1 cellular context compared by ENCODE assay signal in genomic region chr11:60950933-60951610, GRCh38.
TF ChIP-seq lines count a peak whose summit lies in the region.

No MANE protein-coding gene starts in this region.

TF ChIP-seq in WTC11, 78 proteins besides CTCF, POLR2A, EP300 and RAD21 (continued from another document):
- peak; percentile 98 for TF ChIP-seq FOXP4 (CRISPR knock-in tag; IDR thresholded peaks at IDR 0.05)
- TF ChIP-seq CREM (CRISPR knock-in tag; IDR thresholded peaks at IDR 0.05) = peak; percentile 71; the same call in 1 of the 2 replicates
- TF ChIP-seq TEAD1 (CRISPR knock-in tag; IDR thresholded peaks at IDR 0.05) = peak; percentile 91
- no peak for TF ChIP-seq AR (CRISPR knock-in tag; IDR thresholded peaks at IDR 0.05)
- 0 out of 2 replicates have a peak, but pooled peaks have one; percentile 32 for TF ChIP-seq TCF7 (CRISPR knock-in tag; IDR thresholded peaks at IDR 0.05; ENCODE audit: low read depth)
- peak; percentile 68; the same call in 1 of the 2 replicates for TF ChIP-seq MYBL2 (CRISPR knock-in tag; IDR thresholded peaks at IDR 0.05)
- peak; percentile 64; the same call in 1 of the 2 replicates for TF ChIP-seq ZNF281 (CRISPR knock-in tag; IDR thresholded peaks at IDR 0.05)
- no peak for TF ChIP-seq IRF2 (CRISPR knock-in tag; IDR thresholded peaks at IDR 0.05; ENCODE audit: borderline replicate concordance, low read depth)
- TF ChIP-seq ZNF671 (CRISPR knock-in tag; IDR thresholded peaks at IDR 0.05) = no peak
- TF ChIP-seq SMAD3 (CRISPR knock-in tag; IDR thresholded peaks at IDR 0.05; ENCODE audit: borderline replicate concordance) = peak; percentile 89
- TF ChIP-seq HMGXB4 (CRISPR knock-in tag; IDR thresholded peaks at IDR 0.05) = no peak
- peak; percentile 77; the same call in 1 of the 2 replicates for TF ChIP-seq RELA (CRISPR knock-in tag; IDR thresholded peaks at IDR 0.05; ENCODE audit: borderline replicate concordance)
- 0 out of 2 replicates have a peak, but pooled peaks have one; percentile 87 for TF ChIP-seq ESRRA (CRISPR knock-in tag; IDR thresholded peaks at IDR 0.05; ENCODE audit: borderline replicate concordance)
- peak; percentile 91; the same call in 1 of the 2 replicates for TF ChIP-seq MAX (CRISPR knock-in tag; IDR thresholded peaks at IDR 0.05)
- 0 out of 2 replicates have a peak, but pooled peaks have one; percentile 76 for TF ChIP-seq NFE2L1 (CRISPR knock-in tag; IDR thresholded peaks at IDR 0.05)
- peak; percentile 85 for TF ChIP-seq FOXK1 (CRISPR knock-in tag; IDR thresholded peaks at IDR 0.05)
- no peak for TF ChIP-seq ATF3 (CRISPR knock-in tag; conservative IDR thresholded peaks at IDR 0.05)
- TF ChIP-seq IRF1 (CRISPR knock-in tag; IDR thresholded peaks at IDR 0.05) = peak; percentile 91
- peak; percentile 90; the same call in 1 of the 2 replicates for TF ChIP-seq TP53 (CRISPR knock-in tag; IDR thresholded peaks at IDR 0.05)
- TF ChIP-seq NFYB (CRISPR knock-in tag; conservative IDR thresholded peaks at IDR 0.05; ENCODE audit: low read depth) = 0 out of 2 replicates have a peak, but pooled peaks have one; percentile 8
- TF ChIP-seq ATF2 (CRISPR knock-in tag; IDR thresholded peaks at IDR 0.05; ENCODE audit: borderline replicate concordance, low read depth) = no peak
- peak; percentile 36; the same call in 1 of the 2 replicates for TF ChIP-seq NR2C2 (CRISPR knock-in tag; IDR thresholded peaks at IDR 0.05)
- peak; percentile 86 for TF ChIP-seq ZNF232 (CRISPR knock-in tag; IDR thresholded peaks at IDR 0.05)
- 0 out of 2 replicates have a peak, but pooled peaks have one; percentile 29 for TF ChIP-seq USF2 (CRISPR knock-in tag; IDR thresholded peaks at IDR 0.05)
- 0 out of 2 replicates have a peak, but pooled peaks have one; percentile 18 for TF ChIP-seq ARID4B (CRISPR knock-in tag; IDR thresholded peaks at IDR 0.05; ENCODE audit: borderline replicate concordance)
- TF ChIP-seq ATF6 (CRISPR knock-in tag; IDR thresholded peaks at IDR 0.05) = peak; percentile 43; the same call in 1 of the 2 replicates
TF ChIP-seq in WTC11: peak in this region for 31.
